Comparison of ENCODE assay signal across 8 cellular contexts in genomic region chr1:204516180-204516879, GRCh38. TPM values are rescaled to one million over a fixed set of nuclear protein-coding genes. Genes with fewer than 3 reads are reported as not detected.
DNase-seq lines count a peak whose midpoint lies in the region; ATAC-seq and TF ChIP-seq lines count a peak whose summit lies in the region.

Gene MDM4 (plus strand): TSS chr1:204516406. CDS start chr1:204525519, 9,113 bp downstream.

- H3K27me3 ChIP-seq in CD4-positive, CD25-positive, alpha-beta regulatory T cell (ENCODE audit: control insufficient read depth, insufficient read depth, low read length): no peaks in the 10 kb centered on the region
- H3K27me3 ChIP-seq in dorsolateral prefrontal cortex (no peaks in the 10 kb centered on the region), liver (ENCODE audit: control insufficient read depth in 4 of 4, insufficient read depth in 4 of 4, low read length in 3 of 4) (no peaks in the 10 kb centered on the region)

- H3K27ac ChIP-seq in CD4-positive, CD25-positive, alpha-beta regulatory T cell (ENCODE audit: insufficient read depth, low read length, poor library complexity, severe bottlenecking): peak within 1 kb of the TSS; percentile 99
- H3K27ac ChIP-seq in dorsolateral prefrontal cortex: peak within 1 kb of the TSS; percentile 82 to 98 (median 94)
- H3K27ac ChIP-seq in liver (ENCODE audit: low read depth in 1 of 2, low read length in 2 of 2): peak within 1 kb of the TSS; percentile 84 to 95

- H3K36me3 Mint-ChIP-seq in CD4-positive, CD25-positive, alpha-beta regulatory T cell: peaks cover 18% of the 10 kb centered on the region

- ATAC-seq in CD4-positive, CD25-positive, alpha-beta regulatory T cell (ENCODE audit: low read depth in 2 of 2): peak; percentile 92 to 94
- ATAC-seq in GM19455 (IDR thresholded peaks at IDR 0.05; ENCODE audit: unreplicated experiment): peak; percentile 65

- peak; percentile 84 to 98 (median 93) for DNase-seq in CD4-positive, CD25-positive, alpha-beta regulatory T cell
- DNase-seq in HK-2 (ENCODE audit: unreplicated experiment) (peak; percentile 97), NCI-H82 (lab: John Stamatoyannopoulos, UW) (peak; percentile 99), dorsolateral prefrontal cortex (peak; percentile 70 to 93 (median 90))
- peak; percentile 89 to 93 for DNase-seq in activated CD4-positive, alpha-beta T cell treated with anti-CD3 and anti-CD28 coated beads, Interleukin-2, amount 50 U/mL, for 4 hours
- peak; percentile 92 for DNase-seq in stimulated activated CD4-positive, alpha-beta T cell treated with anti-CD3 and anti-CD28 coated beads, Interleukin-4, amount 100 ng/mL, for 1 hour

- H3K27ac Mint-ChIP-seq in CD4-positive, CD25-positive, alpha-beta regulatory T cell: no peak within 1 kb of the TSS

- intact Hi-C loops in dorsolateral prefrontal cortex (cut with DNase I): loop anchor here (1.0 to 5.0 kb wide), 3 partner anchors 9 to 719 kb away; partner anchors contain the start of genes SNRPE (in 2 of the 2), ZBED6 (in 1 of the 2) and ZC3H11A (in 1 of the 2)

- peak within 1 kb of the TSS; percentile 44 to 82 for H3K9ac ChIP-seq in liver (ENCODE audit: low read depth in 1 of 2, low read length in 2 of 2)

- WGBS in liver: under 1% methylated on average over 43 of the region's 43 CpGs

- H3K4me1 ChIP-seq in CD4-positive, CD25-positive, alpha-beta regulatory T cell (ENCODE audit: control insufficient read depth, insufficient read depth, low read length, poor library complexity, severe bottlenecking): peaks cover 75% of the 10 kb centered on the region
- peaks cover 4 to 22% (median 10%) of the 10 kb centered on the region in 4 donors for H3K4me1 ChIP-seq in liver (ENCODE audit: control insufficient read depth in 4 of 4, insufficient read depth in 4 of 4, low read length in 3 of 4)

- H3K9me3 ChIP-seq in CD4-positive, CD25-positive, alpha-beta regulatory T cell (ENCODE audit: control insufficient read depth in 2 of 2, low read length in 2 of 2): no peaks in the 10 kb centered on the region
- H3K9me3 ChIP-seq in liver (ENCODE audit: control insufficient read depth in 4 of 4, low read length in 3 of 4): no peaks in the 10 kb centered on the region

- H3K9me3 Mint-ChIP-seq in CD4-positive, CD25-positive, alpha-beta regulatory T cell: peaks cover 0 to under 1% (median 0%) of the 10 kb centered on the region in 7 donors

- peaks cover 3% of the 10 kb centered on the region for H3K36me3 ChIP-seq in CD4-positive, CD25-positive, alpha-beta regulatory T cell (ENCODE audit: control insufficient read depth, insufficient read depth, low read length)
- H3K36me3 ChIP-seq in liver (ENCODE audit: control insufficient read depth in 4 of 4, insufficient read depth in 3 of 4, low read depth in 1 of 4, low read length in 3 of 4): peaks cover 0 to 10% (median 0%) of the 10 kb centered on the region in 4 donors

- peak within 1 kb of the TSS in 1 of 4 donors; percentile 37 for H3K4me3 Mint-ChIP-seq in CD4-positive, CD25-positive, alpha-beta regulatory T cell

- H3K4me1 Mint-ChIP-seq in CD4-positive, CD25-positive, alpha-beta regulatory T cell: peaks cover 22 to 73% (median 40%) of the 10 kb centered on the region in 4 donors

- peak in 36 of 56 donors; percentile 7 to 51 (median 27) for TF ChIP-seq CTCF in dorsolateral prefrontal cortex (IDR thresholded peaks at IDR 0.05 in 54 of 56, conservative IDR thresholded peaks at IDR 0.05 in 2 of 56; ENCODE audit: low read depth in 1 of 56, partially characterized antibody in 56 of 56)
- no peak for TF ChIP-seq CTCF in liver (IDR thresholded peaks at IDR 0.05; ENCODE audit: low read depth, low read length, missing input control)

- H3K4me3 ChIP-seq in CD4-positive, CD25-positive, alpha-beta regulatory T cell (ENCODE audit: low read depth, low read length): peak within 1 kb of the TSS; percentile 92
- H3K4me3 ChIP-seq in dorsolateral prefrontal cortex (peak within 1 kb of the TSS; percentile 55 to 97 (median 85)), liver (ENCODE audit: low read depth in 1 of 3, low read length in 3 of 3) (peak within 1 kb of the TSS; percentile 86 to 96 (median 92))

- no peaks in the 10 kb centered on the region for H3K27me3 Mint-ChIP-seq in CD4-positive, CD25-positive, alpha-beta regulatory T cell

- TF ChIP-seq RAD21 in liver (IDR thresholded peaks at IDR 0.05): peak; percentile 19 to 34

TF ChIP-seq in liver, 16 proteins besides CTCF, POLR2A, EP300 and RAD21:
- TF ChIP-seq SP1 (IDR thresholded peaks at IDR 0.05): peak; percentile 72
- TF ChIP-seq NR2F2 (IDR thresholded peaks at IDR 0.05): peak; percentile 54
- TF ChIP-seq YY1 (IDR thresholded peaks at IDR 0.05): peak; percentile 98
- no peak for TF ChIP-seq FOXA2 (IDR thresholded peaks at IDR 0.05)
- peak; percentile 79 for TF ChIP-seq MAX (IDR thresholded peaks at IDR 0.05)
- peak in 1 of 2 donors; percentile 27 for TF ChIP-seq RXRA (IDR thresholded peaks at IDR 0.05)
- TF ChIP-seq EGR1 (IDR thresholded peaks at IDR 0.05; ENCODE audit: low read depth in 2 of 2): peak in 1 of 2 donors; percentile 27
- peak in 1 of 2 donors; percentile 17 for TF ChIP-seq HNF4A (conservative IDR thresholded peaks at IDR 0.05)
- TF ChIP-seq GABPA (IDR thresholded peaks at IDR 0.05 in 1 of 2, conservative IDR thresholded peaks at IDR 0.05 in 1 of 2): peak; percentile 97 to 99
- TF ChIP-seq TAF1 (conservative IDR thresholded peaks at IDR 0.05): peak; percentile 99
- peak; percentile 36 for TF ChIP-seq ZBTB33 (IDR thresholded peaks at IDR 0.05)
- peak; percentile 36 for TF ChIP-seq FOXA1 (IDR thresholded peaks at IDR 0.05)
- TF ChIP-seq JUND (IDR thresholded peaks at IDR 0.05): peak in 1 of 2 donors; percentile 48
- no peak for TF ChIP-seq HNF4G (IDR thresholded peaks at IDR 0.05)
- TF ChIP-seq ATF3 (IDR thresholded peaks at IDR 0.05): peak; percentile 11
- peak; percentile 91 for TF ChIP-seq REST (IDR thresholded peaks at IDR 0.05)

RNA-seq across cellular contexts. Expression of gene MDM4, which starts in this region (rescaled TPM):
- total RNA-seq in CD4-positive, CD25-positive, alpha-beta regulatory T cell: 263 TPM
- polyA plus RNA-seq in CD4-positive, CD25-positive, alpha-beta regulatory T cell: 10 to 100 TPM; 10.0 to 20.0 (median 11.3) TPM
- total RNA-seq in dorsolateral prefrontal cortex (100 to 1,000 TPM in 47 of 120 experiments, 10 to 100 TPM in 73; 56.3 to 151 (median 97.1) TPM), liver (10 to 100 TPM; 33.1 to 56.5 TPM)
- polyA plus RNA-seq in liver: 10 to 100 TPM in 1 of 2 donors, 1 to 10 TPM in 1; 1.4 to 10.0 TPM

Comparison
In these comparisons a context has a peak if more than half of its experiments do, and no peak if none do; other contexts are left out.
1. Peak in every context shown above with its lines: DNase-seq, ATAC-seq, H3K4me3 ChIP-seq and H3K27ac ChIP-seq.